In the genomic region with DNA sequence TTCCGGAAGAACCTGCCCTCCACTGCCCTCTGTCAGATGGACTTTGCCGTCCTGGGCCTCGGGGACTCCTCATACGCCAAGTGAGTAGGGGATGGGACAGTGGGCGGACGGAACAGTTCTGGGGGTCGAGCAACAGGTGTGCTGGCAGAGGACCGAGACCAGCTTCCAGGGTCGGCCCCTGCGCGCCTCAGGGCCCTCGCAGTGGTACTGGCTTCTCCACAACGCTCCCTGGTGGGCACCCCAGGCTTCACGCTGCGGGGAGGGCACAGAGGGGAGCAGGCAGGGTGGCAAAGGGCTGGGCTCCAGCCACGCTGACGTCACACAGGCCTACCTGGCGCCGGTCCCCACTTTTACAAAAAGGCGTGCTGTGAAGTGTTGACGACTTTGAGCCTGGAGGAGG, we compare ENCODE assay signal across 4 cellular contexts.
A peak's percentile ranks its signal among the peaks of the same experiment; 100 is the strongest.
TF ChIP-seq lines count a peak whose summit lies in the region.

No MANE protein-coding gene starts in this region.

TF ChIP-seq in SK-N-SH treated with all-trans-retinoic acid at 6 μM for 48 hours, 23 proteins besides CTCF, POLR2A, EP300 and RAD21:
- TF ChIP-seq ZNF8 (CRISPR knock-in tag; IDR thresholded peaks at IDR 0.05) (no peak), CSDC2 (CRISPR knock-in tag; IDR thresholded peaks at IDR 0.05) (no peak), BACH2 (CRISPR knock-in tag; IDR thresholded peaks at IDR 0.05; ENCODE audit: borderline replicate concordance) (no peak), TOX (CRISPR knock-in tag; IDR thresholded peaks at IDR 0.05; ENCODE audit: borderline replicate concordance) (no peak), RARB (CRISPR knock-in tag; IDR thresholded peaks at IDR 0.05) (no peak), ISL1 (CRISPR knock-in tag; IDR thresholded peaks at IDR 0.05) (no peak), ARNTL (CRISPR knock-in tag; IDR thresholded peaks at IDR 0.05; ENCODE audit: borderline replicate concordance, low read depth) (no peak), ESRRG (CRISPR knock-in tag; IDR thresholded peaks at IDR 0.05) (no peak), ZNF565 (CRISPR knock-in tag; conservative IDR thresholded peaks at IDR 0.05; ENCODE audit: low read depth) (no peak)
TF ChIP-seq in SK-N-SH treated with all-trans-retinoic acid at 6 μM for 48 hours: peak in this region for 0.

TF ChIP-seq in SK-N-SH, 30 proteins besides CTCF, POLR2A, EP300 and RAD21:
- TF ChIP-seq TAF1 (IDR thresholded peaks at IDR 0.05; ENCODE audit: borderline replicate concordance, low read depth, low read length), result no peak
- TF ChIP-seq SIN3A (IDR thresholded peaks at IDR 0.05; ENCODE audit: borderline replicate concordance, low read depth, low read length), result no peak
- TF ChIP-seq EZH2phosphoT487 (IDR thresholded peaks at IDR 0.05; ENCODE audit: borderline replicate concordance, low read depth), result no peak
- no peak for TF ChIP-seq RFX5 (IDR thresholded peaks at IDR 0.05; ENCODE audit: low read length)
TF ChIP-seq in SK-N-SH: peak in this region for 0.

TF ChIP-seq in HEK293, 187 proteins besides CTCF, POLR2A, EP300 and RAD21 (continues in another document):
- TF ChIP-seq WT1 (tag by site-specific recombination; IDR thresholded peaks at IDR 0.05) (no peak), SCRT2 (tag by site-specific recombination; IDR thresholded peaks at IDR 0.05) (peak; percentile 91), ZSCAN23 (tag by site-specific recombination; IDR thresholded peaks at IDR 0.05) (no peak), ZNF266 (tag by site-specific recombination; IDR thresholded peaks at IDR 0.05; ENCODE audit: low read depth) (no peak), SP7 (tag by site-specific recombination; IDR thresholded peaks at IDR 0.05) (no peak), ZSCAN4 (tag by site-specific recombination; IDR thresholded peaks at IDR 0.05) (no peak), ZNF670 (tag by site-specific recombination; IDR thresholded peaks at IDR 0.05; ENCODE audit: low read depth) (no peak), ZNF155 (tag by site-specific recombination; IDR thresholded peaks at IDR 0.05) (no peak), ZNF707 (tag by site-specific recombination; IDR thresholded peaks at IDR 0.05) (no peak), SCRT1 (tag by site-specific recombination; IDR thresholded peaks at IDR 0.05; ENCODE audit: borderline replicate concordance) (peak; percentile 31; the same call in 1 of the 2 replicates), ZFHX2 (tag by site-specific recombination; conservative IDR thresholded peaks at IDR 0.05) (no peak), ZNF221 (tag by site-specific recombination; IDR thresholded peaks at IDR 0.05; ENCODE audit: borderline replicate concordance) (no peak), ZNF501 (tag by site-specific recombination; IDR thresholded peaks at IDR 0.05) (no peak), ZNF10 (tag by site-specific recombination; IDR thresholded peaks at IDR 0.05) (no peak), ZNF398 (tag by site-specific recombination; IDR thresholded peaks at IDR 0.05) (no peak), YY2 (tag by site-specific recombination; IDR thresholded peaks at IDR 0.05) (no peak), OSR2 (tag by site-specific recombination; IDR thresholded peaks at IDR 0.05) (no peak)
- TF ChIP-seq, protein P1, sequence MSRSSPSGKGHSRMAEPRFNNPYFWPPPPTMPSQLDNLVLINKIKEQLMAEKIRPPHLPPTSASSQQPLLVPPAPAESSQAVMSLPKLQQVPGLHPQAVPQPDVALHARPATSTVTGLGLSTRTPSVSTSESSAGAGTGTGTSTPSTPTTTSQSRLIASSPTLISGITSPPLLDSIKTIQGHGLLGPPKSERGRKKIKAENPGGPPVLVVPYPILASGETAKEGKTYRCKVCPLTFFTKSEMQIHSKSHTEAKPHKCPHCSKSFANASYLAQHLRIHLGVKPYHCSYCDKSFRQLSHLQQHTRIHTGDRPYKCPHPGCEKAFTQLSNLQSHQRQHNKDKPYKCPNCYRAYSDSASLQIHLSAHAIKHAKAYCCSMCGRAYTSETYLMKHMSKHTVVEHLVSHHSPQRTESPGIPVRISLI (tag by site-specific recombination; IDR thresholded peaks at IDR 0.05), result no peak
- TF ChIP-seq, protein P2, sequence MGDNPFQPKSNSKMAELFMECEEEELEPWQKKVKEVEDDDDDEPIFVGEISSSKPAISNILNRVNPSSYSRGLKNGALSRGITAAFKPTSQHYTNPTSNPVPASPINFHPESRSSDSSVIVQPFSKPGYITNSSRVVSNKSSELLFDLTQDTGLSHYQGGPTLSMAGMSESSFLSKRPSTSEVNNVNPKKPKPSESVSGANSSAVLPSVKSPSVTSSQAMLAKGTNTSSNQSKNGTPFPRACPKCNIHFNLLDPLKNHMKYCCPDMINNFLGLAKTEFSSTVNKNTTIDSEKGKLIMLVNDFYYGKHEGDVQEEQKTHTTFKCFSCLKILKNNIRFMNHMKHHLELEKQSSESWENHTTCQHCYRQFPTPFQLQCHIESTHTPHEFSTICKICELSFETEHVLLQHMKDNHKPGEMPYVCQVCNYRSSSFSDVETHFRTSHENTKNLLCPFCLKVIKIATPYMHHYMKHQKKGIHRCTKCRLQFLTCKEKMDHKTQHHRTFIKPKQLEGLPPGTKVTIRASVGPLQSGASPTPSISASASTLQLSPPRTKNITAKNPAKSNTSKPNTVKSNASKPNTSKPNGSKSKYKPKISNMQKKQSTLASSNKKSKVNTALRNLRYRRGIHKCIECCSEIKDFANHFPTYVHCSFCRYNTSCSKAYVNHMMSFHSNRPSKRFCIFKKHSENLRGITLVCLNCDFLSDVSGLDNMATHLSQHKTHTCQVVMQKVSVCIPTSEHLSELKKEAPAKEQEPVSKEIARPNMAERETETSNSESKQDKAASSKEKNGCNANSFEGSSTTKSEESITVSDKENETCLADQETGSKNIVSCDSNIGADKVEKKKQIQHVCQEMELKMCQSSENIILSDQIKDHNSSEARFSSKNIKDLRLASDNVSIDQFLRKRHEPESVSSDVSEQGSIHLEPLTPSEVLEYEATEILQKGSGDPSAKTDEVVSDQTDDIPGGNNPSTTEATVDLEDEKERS (tag by site-specific recombination; IDR thresholded peaks at IDR 0.05), result no peak

TF ChIP-seq in GM12878, 131 proteins besides CTCF, POLR2A, EP300 and RAD21:
- TF ChIP-seq HDAC2 (IDR thresholded peaks at IDR 0.05) (no peak), LARP7 (IDR thresholded peaks at IDR 0.05) (no peak), SIN3A (IDR thresholded peaks at IDR 0.05; ENCODE audit: low read depth, low read length) (no peak), GATAD2B (conservative IDR thresholded peaks at IDR 0.05; ENCODE audit: low read depth) (no peak), CBX3 (IDR thresholded peaks at IDR 0.05; ENCODE audit: borderline replicate concordance, low read depth) (no peak), NRF1 (conservative IDR thresholded peaks at IDR 0.05; ENCODE audit: low read depth, low read length) (no peak), FOXM1 (IDR thresholded peaks at IDR 0.05; ENCODE audit: low read depth, low read length) (no peak), KAT2A (conservative IDR thresholded peaks at IDR 0.05; ENCODE audit: control insufficient read depth, low read depth, low read length) (no peak), SMAD1 (IDR thresholded peaks at IDR 0.05; ENCODE audit: low read depth, partially characterized antibody) (no peak)
- TF ChIP-seq, protein P3, sequence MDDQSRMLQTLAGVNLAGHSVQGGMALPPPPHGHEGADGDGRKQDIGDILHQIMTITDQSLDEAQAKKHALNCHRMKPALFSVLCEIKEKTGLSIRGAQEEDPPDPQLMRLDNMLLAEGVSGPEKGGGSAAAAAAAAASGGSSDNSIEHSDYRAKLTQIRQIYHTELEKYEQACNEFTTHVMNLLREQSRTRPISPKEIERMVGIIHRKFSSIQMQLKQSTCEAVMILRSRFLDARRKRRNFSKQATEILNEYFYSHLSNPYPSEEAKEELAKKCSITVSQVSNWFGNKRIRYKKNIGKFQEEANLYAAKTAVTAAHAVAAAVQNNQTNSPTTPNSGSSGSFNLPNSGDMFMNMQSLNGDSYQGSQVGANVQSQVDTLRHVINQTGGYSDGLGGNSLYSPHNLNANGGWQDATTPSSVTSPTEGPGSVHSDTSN (IDR thresholded peaks at IDR 0.05; ENCODE audit: insufficient replicate concordance, low read depth, low read length), result no peak
- TF ChIP-seq, protein P4, sequence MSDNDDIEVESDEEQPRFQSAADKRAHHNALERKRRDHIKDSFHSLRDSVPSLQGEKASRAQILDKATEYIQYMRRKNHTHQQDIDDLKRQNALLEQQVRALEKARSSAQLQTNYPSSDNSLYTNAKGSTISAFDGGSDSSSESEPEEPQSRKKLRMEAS (IDR thresholded peaks at IDR 0.05; ENCODE audit: low read depth, low read length), result no peak
